ENCODE assay signal across 9 cellular contexts in genomic region chr15:63054281-63054683, GRCh38. TPM values are rescaled to one million over a fixed set of nuclear protein-coding genes. Genes with fewer than 3 reads are reported as not detected.
DNase-seq lines count a peak whose midpoint lies in the region; ATAC-seq and TF ChIP-seq lines count a peak whose summit lies in the region.
"Had no signal": no experiment of that assay in that cellular context is flagged by ENCODE, and none has a peak within 500 bp of the region (broad histone marks: within the 10 kb centered on the region; RNA-seq: fewer than 3 reads in every experiment).

No MANE protein-coding gene starts in this region.

- intact Hi-C loops in tibial artery (cut with DNase I; ENCODE audit: low total_unique reads): no loop called here

- H3K36me3 ChIP-seq in SJSA1: peaks cover 98% of the 10 kb centered on the region
- peaks cover 0 to 3% of the 10 kb centered on the region in 2 donors for H3K36me3 ChIP-seq in esophagus (ENCODE audit: control insufficient read depth in 2 of 2, insufficient read depth in 2 of 2, low read length in 1 of 2)
- peaks cover 28% of the 10 kb centered on the region in 2 donors for H3K36me3 ChIP-seq in mucosa of rectum (ENCODE audit: control insufficient read depth in 2 of 2, insufficient read depth in 2 of 2, low read length in 2 of 2)
- peaks cover 34 to 45% (median 37%) of the 10 kb centered on the region in 3 donors for H3K36me3 ChIP-seq in tibial artery

- H3K27ac ChIP-seq in SJSA1 (peak overlapping the region; percentile 51), esophagus (ENCODE audit: low read depth in 2 of 2, low read length in 1 of 2) (peak overlapping the region; percentile 26 to 32), mucosa of rectum (ENCODE audit: low read depth in 2 of 2, low read length in 2 of 2) (peak overlapping the region; percentile 84 to 96), tibial artery (peak overlapping the region; percentile 93 to 97)

- no peak overlapping the region for H3K27ac Mint-ChIP-seq in activated T-helper 17 cell treated with anti-CD3 and anti-CD28 coated beads, Interleukin-2, amount 50 U/mL, for 72 hours

- H3K27me3 Mint-ChIP-seq in activated T-helper 17 cell treated with anti-CD3 and anti-CD28 coated beads, Interleukin-2, amount 50 U/mL, for 72 hours: no peaks in the 10 kb centered on the region

- H3K27me3 ChIP-seq in SJSA1 (replicated peaks): no peaks in the 10 kb centered on the region
- no peaks in the 10 kb centered on the region for H3K27me3 ChIP-seq in esophagus (ENCODE audit: control insufficient read depth in 1 of 2, insufficient read depth in 2 of 2, low read length in 2 of 2)
- no peaks in the 10 kb centered on the region for H3K27me3 ChIP-seq in mucosa of rectum (ENCODE audit: control insufficient read depth in 2 of 2, insufficient read depth in 2 of 2, low read length in 2 of 2)
- H3K27me3 ChIP-seq in tibial artery: no peaks in the 10 kb centered on the region

- ATAC-seq in activated T-helper 17 cell treated with anti-CD3 and anti-CD28 coated beads, Interleukin-2, amount 50 U/mL, for 72 hours (replicated peaks): no peak
- no peak for ATAC-seq in GM21825 (IDR thresholded peaks at IDR 0.05; ENCODE audit: unreplicated experiment)

- TF ChIP-seq CTCF in tibial artery (IDR thresholded peaks at IDR 0.05): no peak

- DNase-seq in SJSA1 (ENCODE audit: low read depth in 1 of 2, low spot score in 2 of 2): no peak
- no peak for DNase-seq in tibial artery
- DNase-seq in NOMO-1 treated with DMSO at 0.1 percent for 48 hours (lab: John Stamatoyannopoulos, UW; ENCODE audit: unreplicated experiment): no peak
- DNase-seq in superior temporal gyrus (ENCODE audit: extremely low spot score): no peak
- DNase-seq: NK-92 treated with Interleukin-12 subunit alpha and Interleukin-12 subunit beta, amount 100 ng/mL, for 24 hours had no signal

- H3K4me3 Mint-ChIP-seq in activated T-helper 17 cell treated with anti-CD3 and anti-CD28 coated beads, Interleukin-2, amount 50 U/mL, for 72 hours: no peak overlapping the region

- H3K4me1 ChIP-seq in SJSA1 (replicated peaks) (peaks cover 67% of the 10 kb centered on the region), esophagus (ENCODE audit: control insufficient read depth in 2 of 2, insufficient read depth in 2 of 2, low read length in 1 of 2) (peaks cover 0 to 4% of the 10 kb centered on the region in 2 donors), mucosa of rectum (ENCODE audit: control insufficient read depth in 2 of 2, insufficient read depth in 2 of 2, low read length in 2 of 2) (peaks cover 39 to 48% of the 10 kb centered on the region in 2 donors), tibial artery (peaks cover 5 to 99% (median 69%) of the 10 kb centered on the region in 4 donors)

- no peak overlapping the region for H3K4me3 ChIP-seq in SJSA1
- no peak overlapping the region for H3K4me3 ChIP-seq in esophagus (ENCODE audit: low read depth in 1 of 2, low read length in 2 of 2)
- H3K4me3 ChIP-seq in mucosa of rectum (ENCODE audit: low read length in 2 of 2): peak overlapping the region; percentile 23 to 32
- H3K4me3 ChIP-seq in tibial artery: peak overlapping the region in 1 of 2 donors; percentile 7

- H3K9me3 Mint-ChIP-seq in activated T-helper 17 cell treated with anti-CD3 and anti-CD28 coated beads, Interleukin-2, amount 50 U/mL, for 72 hours: no peaks in the 10 kb centered on the region

- H3K9ac ChIP-seq in mucosa of rectum (ENCODE audit: low read depth in 1 of 2, low read length in 2 of 2): peak overlapping the region; percentile 20 to 69

- H3K4me1 Mint-ChIP-seq in activated T-helper 17 cell treated with anti-CD3 and anti-CD28 coated beads, Interleukin-2, amount 50 U/mL, for 72 hours: peaks cover 7% of the 10 kb centered on the region

- H3K9me3 ChIP-seq in SJSA1 (replicated peaks) (no peaks in the 10 kb centered on the region), esophagus (ENCODE audit: control insufficient read depth in 2 of 2, insufficient read depth in 1 of 2, low read depth in 1 of 2, low read length in 1 of 2) (no peaks in the 10 kb centered on the region), mucosa of rectum (ENCODE audit: control insufficient read depth in 2 of 2, low read length in 2 of 2) (no peaks in the 10 kb centered on the region), tibial artery (no peaks in the 10 kb centered on the region)

- H3K36me3 Mint-ChIP-seq in activated T-helper 17 cell treated with anti-CD3 and anti-CD28 coated beads, Interleukin-2, amount 50 U/mL, for 72 hours (ENCODE audit: low read depth): peaks cover 18% of the 10 kb centered on the region

- WGBS in esophagus, 2 donors: 65 to 73% methylated on average over 4 of the region's 4 CpGs

RNA-seq across cellular contexts. Expression of gene TPM1, which starts 11.7 kb away (rescaled TPM):
- 1,245 and 1,667 TPM in 2 replicates for total RNA-seq in SJSA1 (2014; rRNA removed; shearing (Covaris generic))
- polyA plus RNA-seq in esophagus: 100 to 1,000 TPM; 135 to 322 TPM
- 1 to 10 TPM; 3.0 to 9.7 TPM for total RNA-seq in activated T-helper 17 cell treated with anti-CD3 and anti-CD28 coated beads, Interleukin-2, amount 50 U/mL, for 72 hours

Comparison
In these comparisons a context has a peak if more than half of its experiments do, and no peak if none do; other contexts are left out.
1. H3K27ac ChIP-seq: peak in every context shown above with its lines; median percentile 95 in tibial artery; 90 in mucosa of rectum; 51 in SJSA1; 29 in esophagus.
2. H3K4me3 ChIP-seq: peak in mucosa of rectum (2 of 2); none in SJSA1 (single experiment) and esophagus (0 of 2).
3. RNA of gene TPM1, which starts 11.7 kb away (total RNA-seq): 1,245 to 1,667 TPM in SJSA1; 3.0 to 9.7 TPM in activated T-helper 17 cell treated with anti-CD3 and anti-CD28 coated beads, Interleukin-2, amount 50 U/mL, for 72 hours; every median in the first group is over 100 times any median in the second.